ENCODE assay signal across 8 cellular contexts in the genomic region with DNA sequence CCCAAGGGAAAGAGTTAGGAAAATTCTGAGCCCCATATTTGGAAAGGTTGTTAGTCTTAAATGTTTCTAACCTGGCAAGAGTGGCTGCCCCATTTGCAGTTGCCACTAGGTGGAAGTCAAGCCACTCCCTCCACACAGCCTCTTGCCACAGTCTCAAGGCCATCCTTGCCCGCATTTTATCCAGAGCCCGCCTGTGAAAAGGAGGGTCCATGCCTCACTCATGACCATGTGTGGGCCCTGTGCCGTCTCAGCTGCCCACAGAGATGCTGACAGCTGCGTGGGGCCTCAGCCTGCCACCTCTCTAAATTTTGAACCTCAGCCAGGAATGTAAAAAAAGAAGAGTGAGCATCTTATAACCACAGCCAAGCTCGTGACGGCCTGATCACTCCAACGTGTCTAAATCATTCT.
DNase-seq lines count a peak whose midpoint lies in the region; ATAC-seq, FAIRE-seq and TF ChIP-seq lines count a peak whose summit lies in the region.

No MANE protein-coding gene starts in this region.

- no peak overlapping the region for H3K4me2 ChIP-seq in neural progenitor cell

- no peaks in the 10 kb centered on the region for H3K9me3 ChIP-seq in neural progenitor cell (ENCODE audit: low read depth)

- CTCF ChIA-PET in Calu3 (lab: Charles Lee) = interaction anchor here (0.6 to 1.9 kb wide), 5 partner anchors 10 to 116 kb away, joined by 3 to 16 read pairs (median 4); no protein-coding TSS in a partner anchor

- BruUV-seq in Calu3 (replicated peaks; lab: Mats Ljungman, UMichigan) = no TSS peak

- H4K20me1 ChIP-seq in neural progenitor cell (ENCODE audit: low read depth) = no peaks in the 10 kb centered on the region

- FAIRE-seq in frontal cortex (lab: Jason Lieb, UNC) = no peak

- H3K27ac ChIP-seq in neural progenitor cell = no peak overlapping the region

- H3K9ac ChIP-seq in neural progenitor cell = no peak overlapping the region

- H3K9me3 Mint-ChIP-seq in Calu3 (ENCODE audit: low read depth, unreplicated experiment) (no peaks in the 10 kb centered on the region), neural progenitor cell (no peaks in the 10 kb centered on the region)

- no peaks in the 10 kb centered on the region for H3K79me2 ChIP-seq in neural progenitor cell (ENCODE audit: low read depth)

- no peaks in the 10 kb centered on the region for H3F3A ChIP-seq in neural progenitor cell (ENCODE audit: low read depth)

- H3K4me1 ChIP-seq in neural progenitor cell = no peaks in the 10 kb centered on the region

- intact Hi-C loops in Calu3 (cut with micrococcal nuclease; ENCODE audit: unreplicated experiment) = loop anchor here (1.0 kb wide), 1 partner anchor 88 kb away; no protein-coding TSS in a partner anchor

- H3K4me3 ChIP-seq in neural progenitor cell = no peak overlapping the region

- H3K4me3 Mint-ChIP-seq in Calu3 (ENCODE audit: low read depth, unreplicated experiment) (no peak overlapping the region), neural progenitor cell (no peak overlapping the region)

- H3K36me3 Mint-ChIP-seq in Calu3 (ENCODE audit: insufficient read depth, unreplicated experiment) (no peaks in the 10 kb centered on the region), neural progenitor cell (no peaks in the 10 kb centered on the region)

- no peak overlapping the region for H3K27ac Mint-ChIP-seq in Calu3 (ENCODE audit: unreplicated experiment)
- no peak overlapping the region for H3K27ac Mint-ChIP-seq in neural progenitor cell

- TF ChIP-seq CTCF in Calu3 (IDR thresholded peaks at IDR 0.05; ENCODE audit: unreplicated experiment) (peak; percentile 48), neural progenitor cell (IDR thresholded peaks at IDR 0.05) (peak; percentile 72)

- H3K4me1 Mint-ChIP-seq in Calu3 (ENCODE audit: low read depth, unreplicated experiment) (peaks cover 8% of the 10 kb centered on the region), neural progenitor cell (peaks cover 5% of the 10 kb centered on the region)

- ATAC-seq in GM19035 (IDR thresholded peaks at IDR 0.05; ENCODE audit: unreplicated experiment) = peak; percentile 84
- peak; percentile 86 for ATAC-seq in HG03045 (IDR thresholded peaks at IDR 0.05; ENCODE audit: unreplicated experiment)

- H3K36me3 ChIP-seq in neural progenitor cell = no peaks in the 10 kb centered on the region

- DNase-seq in Calu3 (peak; percentile 58), NCI-H2227 treated with DMSO at 0.1 percent for 48 hours (lab: John Stamatoyannopoulos, UW) (peak; percentile 32), cerebellum (ENCODE audit: low spot score) (peak; percentile 1), neural progenitor cell (ENCODE audit: low spot score) (peak; percentile 77), frontal cortex (ENCODE audit: low spot score in 2 of 2) (no peak), OCI-M2 (lab: John Stamatoyannopoulos, UW; ENCODE audit: unreplicated experiment) (no peak)

- H3K27me3 Mint-ChIP-seq in Calu3 (ENCODE audit: unreplicated experiment) = no peaks in the 10 kb centered on the region
- H3K27me3 Mint-ChIP-seq in neural progenitor cell (ENCODE audit: insufficient read depth, low read depth) = no peaks in the 10 kb centered on the region

- H3K27me3 ChIP-seq in neural progenitor cell = no peaks in the 10 kb centered on the region

- H2AFZ ChIP-seq in neural progenitor cell (replicated peaks) = no peak overlapping the region

Comparison
In these comparisons a context has a peak if more than half of its experiments do, and no peak if none do; other contexts are left out.
1. DNase-seq: peak in Calu3 (single experiment), NCI-H2227 treated with DMSO at 0.1 percent for 48 hours (single experiment), cerebellum (single experiment) and neural progenitor cell (single experiment); none in frontal cortex (0 of 2) and OCI-M2 (single experiment).